ENCODE assay signal across 21 cellular contexts in genomic region chr4:146179784-146180405, GRCh38. TPM values are rescaled to one million over a fixed set of nuclear protein-coding genes. Genes with fewer than 3 reads are reported as not detected.
A peak's percentile ranks its signal among the peaks of the same experiment; 100 is the strongest.
DNase-seq lines count a peak whose midpoint lies in the region; ATAC-seq, FAIRE-seq and TF ChIP-seq lines count a peak whose summit lies in the region.
"Had no signal": no experiment of that assay in that cellular context is flagged by ENCODE, and none has a peak within 500 bp of the region (broad histone marks: within the 10 kb centered on the region; RNA-seq: fewer than 3 reads in every experiment).

No MANE protein-coding gene starts in this region.

- H3K27me3 ChIP-seq in CD8-positive, alpha-beta T cell (ENCODE audit: insufficient read depth, low read length), result no peaks in the 10 kb centered on the region
- H3K27me3 ChIP-seq in mammary epithelial cell (ENCODE audit: insufficient read depth, low read length), result no peaks in the 10 kb centered on the region
- no peaks in the 10 kb centered on the region for H3K27me3 ChIP-seq in naive thymus-derived CD4-positive, alpha-beta T cell (ENCODE audit: control insufficient read depth in 2 of 2, insufficient read depth in 2 of 2, low read length in 2 of 2)
- H3K27me3 ChIP-seq: ascending aorta had no signal

- intact Hi-C loops in CD8-positive, alpha-beta T cell (cut with DNase I, micrococcal nuclease), result loop anchor here (2.0 to 10.0 kb wide), 7 partner anchors 343 to 1502 kb away; partner anchors contain the start of genes ABCE1 (in 1 of the 2), ANAPC10 (in 1 of the 2), MMAA (in 1 of the 2) and OTUD4 (in 1 of the 2)
- intact Hi-C loops in mammary epithelial cell (cut with micrococcal nuclease), result no loop called here
- intact Hi-C loops in naive thymus-derived CD4-positive, alpha-beta T cell (cut with micrococcal nuclease), result loop anchor here (5.0 to 10.0 kb wide), 5 partner anchors 448 to 1872 kb away; partner anchors contain the start of genes TTC29 (in 2 of the 2), ABCE1 (in 1 of the 2), ANAPC10 (in 1 of the 2) and OTUD4 (in 1 of the 2)

- H2AFZ ChIP-seq in mammary epithelial cell (ENCODE audit: low read depth, low read length), result no peak overlapping the region

- no peak for TF ChIP-seq CTCF in CD8-positive, alpha-beta T cell (IDR thresholded peaks at IDR 0.05)
- TF ChIP-seq CTCF in mammary epithelial cell (conservative IDR thresholded peaks at IDR 0.05 in 1 of 2, IDR thresholded peaks at IDR 0.05 in 1 of 2; ENCODE audit: extremely low read depth in 1 of 2, insufficient read depth in 1 of 2, low read depth in 1 of 2, low read length in 2 of 2), result no peak
- TF ChIP-seq CTCF in mesothelial cell of epicardium (IDR thresholded peaks at IDR 0.05; ENCODE audit: unreplicated experiment), result no peak

- H3K36me3 Mint-ChIP-seq in CD8-positive, alpha-beta T cell, result peaks cover 37% of the 10 kb centered on the region
- H3K36me3 Mint-ChIP-seq in naive thymus-derived CD4-positive, alpha-beta T cell, result peaks cover 0 to 22% (median 0%) of the 10 kb centered on the region in 5 donors
- H3K36me3 Mint-ChIP-seq in mesothelial cell of epicardium, result peaks cover 2% of the 10 kb centered on the region

- CTCF ChIA-PET in CD8-positive, alpha-beta T cell (lab: Charles Lee), result no interaction called here
- CTCF ChIA-PET in mammary epithelial cell (lab: Charles Lee; ENCODE audit: low non-redundant PET), result no interaction called here
- CTCF ChIA-PET in naive thymus-derived CD4-positive, alpha-beta T cell (lab: Charles Lee), result interaction anchor here (0.6 kb wide), 1 partner anchor 93 kb away, joined by 3 read pairs; no protein-coding TSS in a partner anchor

- no TSS peak for BruUV-seq in mammary epithelial cell (replicated peaks; lab: Mats Ljungman, UMichigan)

- 39% methylated on average over 7 of the region's 7 CpGs for WGBS in mammary epithelial cell (ENCODE audit: low coverage, missing lambda C conversion rate)

- peak overlapping the region; percentile 2 for H3K27ac Mint-ChIP-seq in CD8-positive, alpha-beta T cell
- peak overlapping the region in 3 of 9 donors; percentile 2 to 73 (median 55) for H3K27ac Mint-ChIP-seq in naive thymus-derived CD4-positive, alpha-beta T cell
- H3K27ac Mint-ChIP-seq in mesothelial cell of epicardium, result no peak overlapping the region
- H3K27ac Mint-ChIP-seq: B cell; T-helper 1 cell treated with Interleukin-12 subunit alpha and Interleukin-12 subunit beta and Interleukin-4 antibody, amounts not matched to agents 30 μg/mL and 1 μg/mL, for 36 hours had no signal

- H3K4me1 Mint-ChIP-seq in CD8-positive, alpha-beta T cell (ENCODE audit: low read depth), result peaks cover 67% of the 10 kb centered on the region
- H3K4me1 Mint-ChIP-seq in naive thymus-derived CD4-positive, alpha-beta T cell, result peaks cover 36 to 80% (median 66%) of the 10 kb centered on the region in 7 donors
- H3K4me1 Mint-ChIP-seq in mesothelial cell of epicardium, result peaks cover 34% of the 10 kb centered on the region

- peaks cover 5% of the 10 kb centered on the region for H3K36me3 ChIP-seq in CD8-positive, alpha-beta T cell (ENCODE audit: insufficient read depth, low read length)
- peaks cover 2% of the 10 kb centered on the region for H3K36me3 ChIP-seq in mammary epithelial cell (ENCODE audit: insufficient read depth, low read length)
- peaks cover 0 to 13% (median 0%) of the 10 kb centered on the region in 3 experiments for H3K36me3 ChIP-seq in naive thymus-derived CD4-positive, alpha-beta T cell (ENCODE audit: control insufficient read depth in 2 of 3, insufficient read depth in 3 of 3, low read length in 3 of 3)

- POLR2A ChIA-PET in CD8-positive, alpha-beta T cell (lab: Charles Lee), result no interaction called here
- POLR2A ChIA-PET in naive thymus-derived CD4-positive, alpha-beta T cell (lab: Charles Lee), result no interaction called here

- FAIRE-seq in GM19239 (lab: Jason Lieb, UNC), result peak; percentile 73
- FAIRE-seq: colon, endothelial cell of umbilical vein had no signal

- H4K20me1 ChIP-seq in mammary epithelial cell (ENCODE audit: insufficient read depth, low read length), result no peaks in the 10 kb centered on the region

- H3K9ac ChIP-seq in mammary epithelial cell (ENCODE audit: insufficient read depth, low read length), result no peak overlapping the region

- H3K27ac ChIP-seq in CD8-positive, alpha-beta T cell (ENCODE audit: low read depth, low read length), result no peak overlapping the region
- no peak overlapping the region for H3K27ac ChIP-seq in mammary epithelial cell (ENCODE audit: insufficient read depth, low read depth, low read length)
- no peak overlapping the region for H3K27ac ChIP-seq in naive thymus-derived CD4-positive, alpha-beta T cell (ENCODE audit: low read depth, low read length)
- H3K27ac ChIP-seq: ascending aorta, thoracic aorta had no signal

- H3K9me3 Mint-ChIP-seq in CD8-positive, alpha-beta T cell, result no peaks in the 10 kb centered on the region
- H3K9me3 Mint-ChIP-seq in naive thymus-derived CD4-positive, alpha-beta T cell, result no peaks in the 10 kb centered on the region
- H3K9me3 Mint-ChIP-seq in mesothelial cell of epicardium, result no peaks in the 10 kb centered on the region
- H3K9me3 Mint-ChIP-seq: naive B cell; T-helper 1 cell treated with Interleukin-12 subunit alpha and Interleukin-12 subunit beta and Interleukin-4 antibody, amounts not matched to agents 30 μg/mL and 1 μg/mL, for 36 hours had no signal

- H3K4me3 Mint-ChIP-seq in CD8-positive, alpha-beta T cell, result no peak overlapping the region
- peak overlapping the region in 6 of 10 donors; percentile 21 to 88 (median 44) for H3K4me3 Mint-ChIP-seq in naive thymus-derived CD4-positive, alpha-beta T cell
- no peak overlapping the region for H3K4me3 Mint-ChIP-seq in mesothelial cell of epicardium
- H3K4me3 Mint-ChIP-seq: B cell; T-helper 1 cell treated with Interleukin-12 subunit alpha and Interleukin-12 subunit beta and Interleukin-4 antibody, amounts not matched to agents 30 μg/mL and 1 μg/mL, for 36 hours had no signal

- H3K9me3 ChIP-seq in CD8-positive, alpha-beta T cell (ENCODE audit: low read length), result no peaks in the 10 kb centered on the region
- no peaks in the 10 kb centered on the region for H3K9me3 ChIP-seq in mammary epithelial cell (replicated peaks; ENCODE audit: insufficient read depth, low read length)
- no peaks in the 10 kb centered on the region for H3K9me3 ChIP-seq in naive thymus-derived CD4-positive, alpha-beta T cell (ENCODE audit: control insufficient read depth in 2 of 3, low read length in 3 of 3)
- H3K9me3 ChIP-seq: ascending aorta, thoracic aorta had no signal

- no peak overlapping the region for H3K4me3 ChIP-seq in CD8-positive, alpha-beta T cell (ENCODE audit: low read depth, low read length)
- no peak overlapping the region for H3K4me3 ChIP-seq in mammary epithelial cell (replicated peaks in 1 of 3; ENCODE audit: insufficient read depth in 1 of 3, low read depth in 2 of 3, low read length in 3 of 3)
- H3K4me3 ChIP-seq in naive thymus-derived CD4-positive, alpha-beta T cell (ENCODE audit: low read length), result no peak overlapping the region
- H3K4me3 ChIP-seq: ascending aorta, thoracic aorta had no signal

- no peak for DNase-seq in CD8-positive, alpha-beta T cell
- DNase-seq in GM19239 (ENCODE audit: insufficient read length, low spot score), result no peak
- no peak for DNase-seq in mammary epithelial cell
- DNase-seq in naive thymus-derived CD4-positive, alpha-beta T cell, result no peak
- no peak for DNase-seq in inferior parietal cortex (ENCODE audit: extremely low spot score)
- DNase-seq in mesothelial cell of epicardium (ENCODE audit: low spot score in 2 of 2, unreplicated experiment in 2 of 2), result no peak
- no peak for DNase-seq in stimulated activated CD4-positive, alpha-beta T cell treated with anti-CD3 and anti-CD28 coated beads, Interleukin-1b, Interleukin-23, amount 100 ng/mL, for 48 hours
- DNase-seq: activated gamma-delta T cell, DMS53, foreskin melanocyte, Kasumi-1, naive B cell, NCI-H2227 treated with DMSO at 0.1 percent for 48 hours, Right ventricle myocardium superior had no signal

- in situ Hi-C loops in mammary epithelial cell (cut with MboI; ENCODE audit: low sequenced_read_pairs in 2 of 2), result no loop called here

- no peaks in the 10 kb centered on the region for H3K27me3 Mint-ChIP-seq in CD8-positive, alpha-beta T cell (ENCODE audit: low read depth)
- no peaks in the 10 kb centered on the region for H3K27me3 Mint-ChIP-seq in naive thymus-derived CD4-positive, alpha-beta T cell
- no peaks in the 10 kb centered on the region for H3K27me3 Mint-ChIP-seq in mesothelial cell of epicardium (ENCODE audit: low read depth)
- H3K27me3 Mint-ChIP-seq: B cell, naive B cell had no signal

- H3K4me2 ChIP-seq in mammary epithelial cell (ENCODE audit: insufficient read depth, low read depth, low read length), result peak overlapping the region; percentile 10

- peaks cover 51% of the 10 kb centered on the region for H3K4me1 ChIP-seq in CD8-positive, alpha-beta T cell (ENCODE audit: insufficient read depth, low read length)
- no peaks in the 10 kb centered on the region for H3K4me1 ChIP-seq in mammary epithelial cell (ENCODE audit: insufficient read depth, low read length)
- peaks cover 21 to 28% of the 10 kb centered on the region in 2 donors for H3K4me1 ChIP-seq in naive thymus-derived CD4-positive, alpha-beta T cell (ENCODE audit: control insufficient read depth in 2 of 2, insufficient read depth in 2 of 2, low read length in 2 of 2)

- dilution Hi-C loops in mammary epithelial cell (cut with HindIII; ENCODE audit: low sequenced_read_pairs), result no loop called here

- ATAC-seq in CD8-positive, alpha-beta T cell, result no peak
- ATAC-seq in naive thymus-derived CD4-positive, alpha-beta T cell, result no peak
- ATAC-seq: activated CD4-positive, CD25-positive, alpha-beta regulatory T cell treated with anti-CD3 and anti-CD28 coated beads, Interleukin-2, amount 50 U/mL, for 24 hours had no signal

- peaks cover 79% of the 10 kb centered on the region for H3K79me2 ChIP-seq in mammary epithelial cell (ENCODE audit: insufficient read depth, low read length)

RNA-seq across cellular contexts. Expression of gene LSM6, which starts 4.4 kb away (rescaled TPM):
- 10 to 100 TPM; 17.6 to 20.6 TPM for total RNA-seq in CD8-positive, alpha-beta T cell
- total RNA-seq in mammary epithelial cell (10 to 100 TPM; 10.5 to 32.1 TPM), mesothelial cell of epicardium (37.0 to 42.0 TPM (median 41.6 TPM) in 3 replicates)
- polyA plus RNA-seq in mammary epithelial cell, result 18.1 TPM
- 4.9 TPM for polyA minus RNA-seq in mammary epithelial cell
- total RNA-seq in naive thymus-derived CD4-positive, alpha-beta T cell, result 10 to 100 TPM; 24.7 to 49.7 (median 46.2) TPM
- polyA plus RNA-seq in naive thymus-derived CD4-positive, alpha-beta T cell, result 10 to 100 TPM; 48.3 to 73.6 TPM

RNA-seq across cellular contexts. Expression of gene REELD1, which starts 34.4 kb away (rescaled TPM):
- total RNA-seq in CD8-positive, alpha-beta T cell, result under 1 TPM; 0.38 to 1.00 TPM
- total RNA-seq in mammary epithelial cell (not detected), mesothelial cell of epicardium (0.13 to 0.45 TPM (median 0.16 TPM) in 3 replicates)
- polyA plus RNA-seq in mammary epithelial cell, result not detected
- not detected for polyA minus RNA-seq in mammary epithelial cell
- 1 to 10 TPM in 3 of 5 experiments, under 1 TPM in 1, not detected in 1; 0.89 to 1.7 (median 1.4) TPM for total RNA-seq in naive thymus-derived CD4-positive, alpha-beta T cell
- under 1 TPM in 1 of 2 donors, not detected in 1; 0.23 TPM for polyA plus RNA-seq in naive thymus-derived CD4-positive, alpha-beta T cell
- total RNA-seq: ascending aorta, endothelial cell of umbilical vein, Right ventricle myocardium superior had no signal
- polyA plus RNA-seq: endothelial cell of umbilical vein had no signal

Comparison
In these comparisons a context has a peak if more than half of its experiments do, and no peak if none do; other contexts are left out.
1. H3K4me3 Mint-ChIP-seq: peak in naive thymus-derived CD4-positive, alpha-beta T cell (6 of 10); none in CD8-positive, alpha-beta T cell (single experiment) and mesothelial cell of epicardium (single experiment).